Comparison of ENCODE assay signal across 18 cellular contexts in genomic region chr6:169291148-169291547, GRCh38. TPM values are rescaled to one million over a fixed set of nuclear protein-coding genes. Genes with fewer than 3 reads are reported as not detected.
DNase-seq lines count a peak whose midpoint lies in the region; ATAC-seq and TF ChIP-seq lines count a peak whose summit lies in the region.
"Had no signal": no experiment of that assay in that cellular context is flagged by ENCODE, and none has a peak within 500 bp of the region (broad histone marks: within the 10 kb centered on the region; RNA-seq: fewer than 3 reads in every experiment).

No MANE protein-coding gene starts in this region.

- peaks cover 8% of the 10 kb centered on the region for H3K9me3 Mint-ChIP-seq in Calu3 (ENCODE audit: low read depth, unreplicated experiment)
- peaks cover 7% of the 10 kb centered on the region for H3K9me3 Mint-ChIP-seq in neural progenitor cell
- H3K9me3 Mint-ChIP-seq in activated naive CD4-positive, alpha-beta T cell treated with anti-CD3 and anti-CD28 coated beads for 36 hours = no peaks in the 10 kb centered on the region
- H3K9me3 Mint-ChIP-seq: CD4-positive, alpha-beta T cell; H9 had no signal

- intact Hi-C loops in Calu3 (cut with micrococcal nuclease; ENCODE audit: unreplicated experiment) = loop anchor here (5.0 to 10.0 kb wide), 2 partner anchors 79 to 164 kb away; no protein-coding TSS in a partner anchor
- intact Hi-C loops in activated naive CD4-positive, alpha-beta T cell treated with anti-CD3 and anti-CD28 coated beads for 36 hours (cut with micrococcal nuclease) = no loop called here

- H3K4me2 ChIP-seq in neural progenitor cell = no peak overlapping the region

- H3K9ac ChIP-seq in neural progenitor cell = no peak overlapping the region

- no peaks in the 10 kb centered on the region for H3K9me3 ChIP-seq in neural progenitor cell (ENCODE audit: low read depth)
- H3K9me3 ChIP-seq: Caco-2 had no signal

- H3K36me3 Mint-ChIP-seq in Calu3 (ENCODE audit: insufficient read depth, unreplicated experiment) (peaks cover 34% of the 10 kb centered on the region), neural progenitor cell (no peaks in the 10 kb centered on the region)
- H3K36me3 Mint-ChIP-seq in activated naive CD4-positive, alpha-beta T cell treated with anti-CD3 and anti-CD28 coated beads for 36 hours (ENCODE audit: low read depth) = no peaks in the 10 kb centered on the region

- in situ Hi-C loops in brain microvascular endothelial cell (cut with HindIII; ENCODE audit: low pct_ligation_motif_present, low sequenced_read_pairs) = no loop called here

- H3K79me2 ChIP-seq in ACC112 (ENCODE audit: control insufficient read depth, insufficient read depth, low read length, unreplicated experiment) = no peaks in the 10 kb centered on the region
- H3K79me2 ChIP-seq in neural progenitor cell (ENCODE audit: low read depth) = no peaks in the 10 kb centered on the region

- no peak for DNase-seq in Calu3
- DNase-seq in brain microvascular endothelial cell = no peak
- no peak for DNase-seq in neural progenitor cell (ENCODE audit: low spot score)
- no peak for DNase-seq in DMS 273 treated with DMSO at 0.1 percent for 48 hours (lab: John Stamatoyannopoulos, UW)
- no peak for DNase-seq in activated naive CD4-positive, alpha-beta T cell treated with anti-CD3 and anti-CD28 coated beads for 36 hours
- DNase-seq: AML-193; Caco-2; CD4-positive, alpha-beta T cell; GF-D8; H9; NCI-H1105 treated with DMSO at 0.1 percent for 48 hours; NCI-H1694; NCI-H510A; NCI-H774 had no signal

- no peak overlapping the region for H3K4me3 ChIP-seq in ACC112 (ENCODE audit: low read depth, low read length)
- no peak overlapping the region for H3K4me3 ChIP-seq in brain microvascular endothelial cell (ENCODE audit: low read depth, low read length)
- no peak overlapping the region for H3K4me3 ChIP-seq in neural progenitor cell

- H3K27ac Mint-ChIP-seq in Calu3 (ENCODE audit: unreplicated experiment) (peak overlapping the region; percentile 95), neural progenitor cell (peak overlapping the region; percentile 46)
- H3K27ac Mint-ChIP-seq in activated naive CD4-positive, alpha-beta T cell treated with anti-CD3 and anti-CD28 coated beads for 36 hours = no peak overlapping the region
- H3K27ac Mint-ChIP-seq: CD4-positive, alpha-beta T cell; H9 had no signal

- H3F3A ChIP-seq in neural progenitor cell (ENCODE audit: low read depth) = no peaks in the 10 kb centered on the region

- H3K4me3 Mint-ChIP-seq in Calu3 (ENCODE audit: low read depth, unreplicated experiment) (peak overlapping the region; percentile 51), neural progenitor cell (no peak overlapping the region)
- no peak overlapping the region for H3K4me3 Mint-ChIP-seq in activated naive CD4-positive, alpha-beta T cell treated with anti-CD3 and anti-CD28 coated beads for 36 hours
- H3K4me3 Mint-ChIP-seq: CD4-positive, alpha-beta T cell; H9 had no signal

- H2AFZ ChIP-seq in ACC112 (ENCODE audit: low read length, unreplicated experiment) (no peak overlapping the region), neural progenitor cell (replicated peaks) (no peak overlapping the region)

- TF ChIP-seq CTCF in Calu3 (IDR thresholded peaks at IDR 0.05; ENCODE audit: unreplicated experiment) = no peak
- no peak for TF ChIP-seq CTCF in brain microvascular endothelial cell (IDR thresholded peaks at IDR 0.05; ENCODE audit: low read depth, low read length, missing control alignments)
- TF ChIP-seq CTCF in neural progenitor cell (IDR thresholded peaks at IDR 0.05) = no peak

- no peaks in the 10 kb centered on the region for H3K27me3 ChIP-seq in ACC112 (ENCODE audit: insufficient read depth, low read length)
- H3K27me3 ChIP-seq in brain microvascular endothelial cell (replicated peaks) = no peaks in the 10 kb centered on the region
- H3K27me3 ChIP-seq in neural progenitor cell = no peaks in the 10 kb centered on the region

- H3K4me1 ChIP-seq in ACC112 (ENCODE audit: control insufficient read depth, insufficient read depth, low read length, unreplicated experiment) = peaks cover 41% of the 10 kb centered on the region
- no peaks in the 10 kb centered on the region for H3K4me1 ChIP-seq in neural progenitor cell

- H3K27me3 Mint-ChIP-seq in Calu3 (ENCODE audit: unreplicated experiment) (no peaks in the 10 kb centered on the region), neural progenitor cell (ENCODE audit: insufficient read depth, low read depth) (peaks cover 2% of the 10 kb centered on the region)
- peaks cover 9% of the 10 kb centered on the region for H3K27me3 Mint-ChIP-seq in activated naive CD4-positive, alpha-beta T cell treated with anti-CD3 and anti-CD28 coated beads for 36 hours (ENCODE audit: low read depth)

- no TSS peak for BruUV-seq in Calu3 (replicated peaks; lab: Mats Ljungman, UMichigan)

- H3K36me3 ChIP-seq in ACC112 (ENCODE audit: insufficient read depth, low read length) = no peaks in the 10 kb centered on the region
- H3K36me3 ChIP-seq in brain microvascular endothelial cell (replicated peaks) = no peaks in the 10 kb centered on the region
- H3K36me3 ChIP-seq in neural progenitor cell = no peaks in the 10 kb centered on the region

- no peak for ATAC-seq in HG03521 (IDR thresholded peaks at IDR 0.05; ENCODE audit: unreplicated experiment)
- no peak for ATAC-seq in GM18498 (IDR thresholded peaks at IDR 0.05; ENCODE audit: unreplicated experiment)

- CTCF ChIA-PET in Calu3 (lab: Charles Lee) = no interaction called here
- CTCF ChIA-PET in activated naive CD4-positive, alpha-beta T cell treated with anti-CD3 and anti-CD28 coated beads for 36 hours (lab: Charles Lee) = no interaction called here

- peaks cover 46% of the 10 kb centered on the region for H3K4me1 Mint-ChIP-seq in Calu3 (ENCODE audit: low read depth, unreplicated experiment)
- H3K4me1 Mint-ChIP-seq in neural progenitor cell = peaks cover 13% of the 10 kb centered on the region
- H3K4me1 Mint-ChIP-seq in activated naive CD4-positive, alpha-beta T cell treated with anti-CD3 and anti-CD28 coated beads for 36 hours (ENCODE audit: low read depth) = no peaks in the 10 kb centered on the region

- H3K27ac ChIP-seq in ACC112 (ENCODE audit: low read depth, low read length) (peak overlapping the region; percentile 82), brain microvascular endothelial cell (peak overlapping the region; percentile 77), neural progenitor cell (no peak overlapping the region)

- no peaks in the 10 kb centered on the region for H4K20me1 ChIP-seq in neural progenitor cell (ENCODE audit: low read depth)

RNA-seq across cellular contexts. Expression of gene THBS2, which starts 37.5 kb away (rescaled TPM):
- total RNA-seq in Calu3 (2022) (not detected in 2 replicates), neural progenitor cell (ENCODE audit: low replicate concordance) (0.09 and 0.13 TPM in 2 replicates)
- not detected for total RNA-seq in activated naive CD4-positive, alpha-beta T cell treated with anti-CD3 and anti-CD28 coated beads for 36 hours
- total RNA-seq: CD4-positive, alpha-beta T cell; OCI-LY7 had no signal
